2 cellular contexts compared by ENCODE assay signal in genomic region chr12:126950266-126950665, GRCh38.
TF ChIP-seq lines count a peak whose summit lies in the region.

No MANE protein-coding gene starts in this region.

TF ChIP-seq in GM23338, 12 proteins besides CTCF, POLR2A, EP300 and RAD21 (continued from another document):
- no peak for TF ChIP-seq ETS1 (IDR thresholded peaks at IDR 0.05)
- TF ChIP-seq ZNF462 (CRISPR knock-in tag; IDR thresholded peaks at IDR 0.05) = no peak
- TF ChIP-seq REST (IDR thresholded peaks at IDR 0.05; ENCODE audit: unreplicated experiment) = no peak
- TF ChIP-seq NANOG (IDR thresholded peaks at IDR 0.05; ENCODE audit: borderline replicate concordance) = no peak
- TF ChIP-seq EZH2phosphoT487 (IDR thresholded peaks at IDR 0.05; ENCODE audit: unreplicated experiment) = no peak
- no peak for TF ChIP-seq CREB1 (CRISPR knock-in tag; IDR thresholded peaks at IDR 0.05; ENCODE audit: low read depth)
- no peak for TF ChIP-seq POLR2AphosphoS5 (IDR thresholded peaks at IDR 0.05; ENCODE audit: low read depth)
- TF ChIP-seq ZNF114 (CRISPR knock-in tag; IDR thresholded peaks at IDR 0.05) = no peak
- TF ChIP-seq EZH2 (IDR thresholded peaks at IDR 0.05; ENCODE audit: low read depth, unreplicated experiment) = no peak

TF ChIP-seq in GM12878, 131 proteins besides CTCF, POLR2A, EP300 and RAD21 (continued from another document):
- TF ChIP-seq CREM (IDR thresholded peaks at IDR 0.05; ENCODE audit: low read depth) = no peak
- TF ChIP-seq SIX5 (IDR thresholded peaks at IDR 0.05; ENCODE audit: low read depth, low read length, severe bottlenecking) = no peak
- TF ChIP-seq NFIC (IDR thresholded peaks at IDR 0.05; ENCODE audit: low read depth, low read length) = no peak
- no peak for TF ChIP-seq TAF1 (IDR thresholded peaks at IDR 0.05; ENCODE audit: borderline replicate concordance, low read depth, low read length)
- TF ChIP-seq PAX8 (IDR thresholded peaks at IDR 0.05) = no peak
- TF ChIP-seq IKZF1 (conservative IDR thresholded peaks at IDR 0.05) = no peak
- TF ChIP-seq SIN3A (IDR thresholded peaks at IDR 0.05; ENCODE audit: low read depth, low read length) = no peak
- TF ChIP-seq RB1 (IDR thresholded peaks at IDR 0.05; ENCODE audit: borderline replicate concordance) = no peak
- no peak for TF ChIP-seq TARDBP (IDR thresholded peaks at IDR 0.05; ENCODE audit: borderline replicate concordance)
- TF ChIP-seq REST (IDR thresholded peaks at IDR 0.05; ENCODE audit: low read depth, low read length) = no peak
- no peak for TF ChIP-seq ZZZ3 (IDR thresholded peaks at IDR 0.05; ENCODE audit: control insufficient read depth, insufficient read length, low read depth)
- TF ChIP-seq GABPA (IDR thresholded peaks at IDR 0.05; ENCODE audit: low read depth) = no peak
- no peak for TF ChIP-seq ESRRA (IDR thresholded peaks at IDR 0.05; ENCODE audit: low read length)
